Comparison of ENCODE assay signal across 9 cellular contexts in the genomic region with DNA sequence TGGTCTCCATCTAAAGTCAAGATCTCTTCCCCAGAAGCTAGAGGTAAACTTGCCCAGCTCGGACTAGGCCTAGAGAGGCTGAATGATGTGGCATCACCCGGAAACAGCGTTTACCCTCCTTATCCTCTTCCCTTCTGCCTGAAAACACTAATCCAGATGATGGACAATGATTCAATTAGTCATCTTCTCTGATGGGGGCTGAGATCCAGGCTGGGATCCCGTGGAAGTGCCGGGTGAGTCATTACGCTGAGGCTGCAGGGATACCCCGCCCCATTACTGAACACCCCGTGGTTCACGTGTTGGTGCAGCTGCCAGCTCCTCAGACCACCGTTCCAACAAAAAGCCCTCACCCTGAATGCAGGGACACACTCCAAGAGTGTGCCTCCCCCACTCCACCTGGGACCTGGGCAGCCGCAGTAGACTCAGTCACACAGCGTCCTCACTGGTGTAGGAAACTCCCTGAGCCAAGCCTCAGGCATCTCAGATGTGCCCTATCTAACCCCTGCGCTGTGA. TPM values are rescaled to one million over a fixed set of nuclear protein-coding genes. Genes with fewer than 3 reads are reported as not detected.
DNase-seq lines count a peak whose midpoint lies in the region; ATAC-seq and TF ChIP-seq lines count a peak whose summit lies in the region.
"Had no signal": no experiment of that assay in that cellular context is flagged by ENCODE, and none has a peak within 500 bp of the region (broad histone marks: within the 10 kb centered on the region; RNA-seq: fewer than 3 reads in every experiment).

No MANE protein-coding gene starts in this region.

- H3K4me1 ChIP-seq in CD4-positive, CD25-positive, alpha-beta regulatory T cell (ENCODE audit: control insufficient read depth, insufficient read depth, low read length, poor library complexity, severe bottlenecking): peaks cover 56% of the 10 kb centered on the region
- peaks cover 0 to 44% (median 38%) of the 10 kb centered on the region in 4 donors for H3K4me1 ChIP-seq in sigmoid colon

- TF ChIP-seq CTCF in sigmoid colon (IDR thresholded peaks at IDR 0.05): no peak

- peak in 1 of 4 donors; percentile 44 for TF ChIP-seq EP300 in sigmoid colon (IDR thresholded peaks at IDR 0.05)

- H3K27ac Mint-ChIP-seq in CD4-positive, CD25-positive, alpha-beta regulatory T cell: peak overlapping the region; percentile 96 to 97 (median 97)
- peak overlapping the region in 2 of 3 donors; percentile 31 to 65 for H3K27ac Mint-ChIP-seq in IgD-negative memory B cell
- peak overlapping the region; percentile 90 for H3K27ac Mint-ChIP-seq in activated naive CD8-positive, alpha-beta T cell treated with anti-CD3 and anti-CD28 coated beads for 36 hours

- peaks cover 9% of the 10 kb centered on the region for H3K36me3 Mint-ChIP-seq in CD4-positive, CD25-positive, alpha-beta regulatory T cell
- no peaks in the 10 kb centered on the region for H3K36me3 Mint-ChIP-seq in IgD-negative memory B cell
- H3K36me3 Mint-ChIP-seq in activated naive CD8-positive, alpha-beta T cell treated with anti-CD3 and anti-CD28 coated beads for 36 hours: peaks cover 19% of the 10 kb centered on the region

- peak overlapping the region; percentile 93 to 99 (median 96) for H3K4me3 Mint-ChIP-seq in CD4-positive, CD25-positive, alpha-beta regulatory T cell
- peak overlapping the region in 3 of 4 donors; percentile 45 to 97 (median 97) for H3K4me3 Mint-ChIP-seq in IgD-negative memory B cell
- peak overlapping the region; percentile 93 for H3K4me3 Mint-ChIP-seq in activated naive CD8-positive, alpha-beta T cell treated with anti-CD3 and anti-CD28 coated beads for 36 hours

- H3K27me3 Mint-ChIP-seq in CD4-positive, CD25-positive, alpha-beta regulatory T cell: peaks cover 4% of the 10 kb centered on the region
- no peaks in the 10 kb centered on the region for H3K27me3 Mint-ChIP-seq in IgD-negative memory B cell
- H3K27me3 Mint-ChIP-seq in activated naive CD8-positive, alpha-beta T cell treated with anti-CD3 and anti-CD28 coated beads for 36 hours: no peaks in the 10 kb centered on the region

- TF ChIP-seq POLR2A in sigmoid colon (IDR thresholded peaks at IDR 0.05): no peak

- WGBS in sigmoid colon, 2 donors: 14 to 56% methylated on average over 13 of the region's 13 CpGs

- intact Hi-C loops in Right ventricle myocardium inferior (cut with DNase I) (loop anchor here (1.0 to 2.0 kb wide), 3 partner anchors 14 to 35 kb away; no protein-coding TSS in a partner anchor), sigmoid colon (cut with DNase I) (loop anchor here (1.0 to 5.0 kb wide), 3 partner anchors 23 to 79 kb away; partner anchors contain the start of gene S100A16)

- peak overlapping the region; percentile 90 for H3K4me3 ChIP-seq in CD4-positive, CD25-positive, alpha-beta regulatory T cell (ENCODE audit: low read depth, low read length)
- peak overlapping the region; percentile 84 to 92 (median 91) for H3K4me3 ChIP-seq in sigmoid colon

- H3K36me3 ChIP-seq in CD4-positive, CD25-positive, alpha-beta regulatory T cell (ENCODE audit: control insufficient read depth, insufficient read depth, low read length): peaks cover 6% of the 10 kb centered on the region
- no peaks in the 10 kb centered on the region for H3K36me3 ChIP-seq in sigmoid colon

- H3K27ac ChIP-seq in CD4-positive, CD25-positive, alpha-beta regulatory T cell (ENCODE audit: insufficient read depth, low read length, poor library complexity, severe bottlenecking): peak overlapping the region; percentile 96
- H3K27ac ChIP-seq in sigmoid colon: peak overlapping the region; percentile 98 to 99 (median 99)

- DNase-seq in CD4-positive, CD25-positive, alpha-beta regulatory T cell: peak in 1 of 3 donors; percentile 36
- DNase-seq in activated naive CD8-positive, alpha-beta T cell treated with anti-CD3 and anti-CD28 coated beads for 36 hours: no peak
- DNase-seq in Right ventricle myocardium inferior (ENCODE audit: missing footprints) (no peak), sigmoid colon (peak; percentile 85), pons (ENCODE audit: low spot score) (no peak)
- no peak for DNase-seq in stimulated activated naive CD4-positive, alpha-beta T cell treated with Interleukin-2 at 50 U/mL for 16 hours (lab: John Stamatoyannopoulos, UW)

- no peaks in the 10 kb centered on the region for H3K9me3 ChIP-seq in CD4-positive, CD25-positive, alpha-beta regulatory T cell (ENCODE audit: control insufficient read depth in 2 of 2, low read length in 2 of 2)
- H3K9me3 ChIP-seq in sigmoid colon: no peaks in the 10 kb centered on the region

- no peaks in the 10 kb centered on the region for H3K9me3 Mint-ChIP-seq in CD4-positive, CD25-positive, alpha-beta regulatory T cell
- H3K9me3 Mint-ChIP-seq in IgD-negative memory B cell: no peaks in the 10 kb centered on the region
- no peaks in the 10 kb centered on the region for H3K9me3 Mint-ChIP-seq in activated naive CD8-positive, alpha-beta T cell treated with anti-CD3 and anti-CD28 coated beads for 36 hours

- H3K4me1 Mint-ChIP-seq in CD4-positive, CD25-positive, alpha-beta regulatory T cell: peaks cover 19 to 77% (median 57%) of the 10 kb centered on the region in 4 donors
- peaks cover 17 to 41% (median 35%) of the 10 kb centered on the region in 3 donors for H3K4me1 Mint-ChIP-seq in IgD-negative memory B cell
- peaks cover 56% of the 10 kb centered on the region for H3K4me1 Mint-ChIP-seq in activated naive CD8-positive, alpha-beta T cell treated with anti-CD3 and anti-CD28 coated beads for 36 hours

- ATAC-seq in CD4-positive, CD25-positive, alpha-beta regulatory T cell (ENCODE audit: low read depth in 2 of 2): no peak
- ATAC-seq in Right ventricle myocardium inferior (peak; percentile 12), HG03175 (IDR thresholded peaks at IDR 0.05; ENCODE audit: unreplicated experiment) (no peak)

- no peaks in the 10 kb centered on the region for H3K27me3 ChIP-seq in CD4-positive, CD25-positive, alpha-beta regulatory T cell (ENCODE audit: control insufficient read depth, insufficient read depth, low read length)
- no peaks in the 10 kb centered on the region for H3K27me3 ChIP-seq in sigmoid colon

RNA-seq across cellular contexts. Expression of gene S100A6, which starts 2.0 kb away (rescaled TPM):
- 304 TPM for total RNA-seq in CD4-positive, CD25-positive, alpha-beta regulatory T cell
- polyA plus RNA-seq in CD4-positive, CD25-positive, alpha-beta regulatory T cell: 1,000 to 10,000 TPM in 2 of 4 donors, 100 to 1,000 TPM in 2; 660 to 1,174 (median 946) TPM
- polyA plus RNA-seq in IgD-negative memory B cell (397 TPM), sigmoid colon (1,000 to 10,000 TPM; 4,079 to 7,223 (median 4,178) TPM)
- 100 to 1,000 TPM; 144 to 155 TPM for total RNA-seq in activated naive CD8-positive, alpha-beta T cell treated with anti-CD3 and anti-CD28 coated beads for 36 hours
- total RNA-seq in Right ventricle myocardium inferior (265 TPM), sigmoid colon (1,000 to 10,000 TPM in 1 of 4 donors, 100 to 1,000 TPM in 3; 445 to 1,159 (median 590) TPM)
- polyA plus RNA-seq: neural cell had no signal

RNA-seq across cellular contexts. Expression of gene S100A5, which starts 7.0 kb away (rescaled TPM):
- 1.8 TPM for total RNA-seq in CD4-positive, CD25-positive, alpha-beta regulatory T cell
- polyA plus RNA-seq in CD4-positive, CD25-positive, alpha-beta regulatory T cell: 1 to 10 TPM; 1.2 to 3.0 (median 1.7) TPM
- polyA plus RNA-seq in IgD-negative memory B cell (1.4 TPM), sigmoid colon (not detected)
- total RNA-seq in activated naive CD8-positive, alpha-beta T cell treated with anti-CD3 and anti-CD28 coated beads for 36 hours: 1 to 10 TPM; 1.2 to 1.6 TPM
- total RNA-seq in Right ventricle myocardium inferior (not detected), sigmoid colon (not detected)
- polyA plus RNA-seq: neural cell had no signal

RNA-seq across cellular contexts. Expression of gene S100A4, which starts 11.9 kb away (rescaled TPM):
- 928 TPM for total RNA-seq in CD4-positive, CD25-positive, alpha-beta regulatory T cell
- 1,000 to 10,000 TPM; 2,534 to 4,309 (median 3,364) TPM for polyA plus RNA-seq in CD4-positive, CD25-positive, alpha-beta regulatory T cell
- polyA plus RNA-seq in IgD-negative memory B cell: 524 TPM
- 10 to 100 TPM; 44.7 to 44.9 TPM for total RNA-seq in activated naive CD8-positive, alpha-beta T cell treated with anti-CD3 and anti-CD28 coated beads for 36 hours
- total RNA-seq in Right ventricle myocardium inferior: 164 TPM
- total RNA-seq in sigmoid colon: 100 to 1,000 TPM; 189 to 486 (median 288) TPM
- 100 to 1,000 TPM; 304 to 499 (median 336) TPM for polyA plus RNA-seq in sigmoid colon
- polyA plus RNA-seq: neural cell had no signal

RNA-seq across cellular contexts. Expression of gene S100A3, which starts 15.3 kb away (rescaled TPM):
- total RNA-seq in CD4-positive, CD25-positive, alpha-beta regulatory T cell: not detected
- polyA plus RNA-seq in CD4-positive, CD25-positive, alpha-beta regulatory T cell: not detected
- polyA plus RNA-seq in IgD-negative memory B cell (not detected), sigmoid colon (1 to 10 TPM; 1.4 to 3.9 (median 3.6) TPM)
- not detected for total RNA-seq in activated naive CD8-positive, alpha-beta T cell treated with anti-CD3 and anti-CD28 coated beads for 36 hours
- total RNA-seq in Right ventricle myocardium inferior (0.49 TPM), sigmoid colon (1 to 10 TPM; 1.1 to 4.3 (median 2.2) TPM)
- polyA plus RNA-seq: neural cell had no signal

RNA-seq across cellular contexts. Expression of gene S100A2, which starts 31.9 kb away (rescaled TPM):
- not detected for total RNA-seq in CD4-positive, CD25-positive, alpha-beta regulatory T cell
- polyA plus RNA-seq in CD4-positive, CD25-positive, alpha-beta regulatory T cell: not detected
- not detected for polyA plus RNA-seq in IgD-negative memory B cell
- total RNA-seq in activated naive CD8-positive, alpha-beta T cell treated with anti-CD3 and anti-CD28 coated beads for 36 hours: under 1 TPM in 1 of 2 experiments, not detected in 1; 0.60 TPM
- total RNA-seq in Right ventricle myocardium inferior: 2.3 TPM
- total RNA-seq in sigmoid colon: 1 to 10 TPM in 1 of 4 donors, under 1 TPM in 1, not detected in 2; 0.68 to 1.8 TPM
- 10 to 100 TPM in 1 of 3 donors, 1 to 10 TPM in 2; 1.8 to 16.2 (median 2.3) TPM for polyA plus RNA-seq in sigmoid colon
- polyA plus RNA-seq: neural cell had no signal
